In genomic region chr1:89643577-89643976, GRCh38 we compare ENCODE assay signal across 1 cellular context.
TF ChIP-seq lines count a peak whose summit lies in the region.

No MANE protein-coding gene starts in this region.

TF ChIP-seq in endothelial cell of umbilical vein, 7 proteins besides CTCF, POLR2A, EP300 and RAD21:
- no peak for TF ChIP-seq MYC (IDR thresholded peaks at IDR 0.05; ENCODE audit: low read depth, low read length)
- no peak for TF ChIP-seq JUN (IDR thresholded peaks at IDR 0.05; ENCODE audit: borderline replicate concordance, insufficient read depth, insufficient read length, low read depth)
- no peak for TF ChIP-seq FOS (IDR thresholded peaks at IDR 0.05; ENCODE audit: borderline replicate concordance, insufficient read depth, low read length)
- no peak for TF ChIP-seq EZH2 (IDR thresholded peaks at IDR 0.05; ENCODE audit: borderline replicate concordance, low read depth, low read length, severe bottlenecking)
- no peak for TF ChIP-seq MAX (IDR thresholded peaks at IDR 0.05; ENCODE audit: insufficient read depth, insufficient read length)
- TF ChIP-seq POLR2AphosphoS5 (IDR thresholded peaks at IDR 0.05; ENCODE audit: insufficient read depth, low read depth, low read length) = no peak
- no peak for TF ChIP-seq GATA2 (IDR thresholded peaks at IDR 0.05; ENCODE audit: insufficient read depth, insufficient read length, low read depth, low read length)
